In genomic region chr2:160269803-160270570, GRCh38 we compare ENCODE assay signal across 1 cellular context.
A peak's percentile ranks its signal among the peaks of the same experiment; 100 is the strongest.
TF ChIP-seq lines count a peak whose summit lies in the region.

No MANE protein-coding gene starts in this region.

TF ChIP-seq in K562, 482 proteins besides CTCF, POLR2A, EP300 and RAD21 (continued from another document and continues in another):
- TF ChIP-seq PATZ1 (CRISPR knock-in tag; IDR thresholded peaks at IDR 0.05; ENCODE audit: borderline replicate concordance), result no peak
- no peak for TF ChIP-seq ZSCAN32 (CRISPR knock-in tag; IDR thresholded peaks at IDR 0.05)
- TF ChIP-seq SRF (CRISPR knock-in tag; IDR thresholded peaks at IDR 0.05), result no peak
- no peak for TF ChIP-seq TEAD4 (IDR thresholded peaks at IDR 0.05; ENCODE audit: low read length)
- TF ChIP-seq TEAD4 (CRISPR knock-in tag; IDR thresholded peaks at IDR 0.05; ENCODE audit: borderline replicate concordance), result no peak
- TF ChIP-seq ZBTB17 (CRISPR knock-in tag; IDR thresholded peaks at IDR 0.05), result no peak
- no peak for TF ChIP-seq NCOA6 (IDR thresholded peaks at IDR 0.05)
- TF ChIP-seq SMC3 (conservative IDR thresholded peaks at IDR 0.05; ENCODE audit: insufficient read depth, low read depth, low read length), result 0 out of 2 replicates have a peak, but pooled peaks have one; percentile 19
- no peak for TF ChIP-seq NEUROD1 (IDR thresholded peaks at IDR 0.05; ENCODE audit: borderline replicate concordance, low read depth, low read length, partially characterized antibody)
- TF ChIP-seq CREB3 (tag; conservative IDR thresholded peaks at IDR 0.05; ENCODE audit: low read depth), result no peak
- TF ChIP-seq TEAD2 (tag; IDR thresholded peaks at IDR 0.05), result no peak
- TF ChIP-seq ATF3 (IDR thresholded peaks at IDR 0.05), result no peak
- no peak for TF ChIP-seq ATF3 (CRISPR knock-in tag; conservative IDR thresholded peaks at IDR 0.05)
- no peak for TF ChIP-seq ZNF699 (CRISPR knock-in tag; IDR thresholded peaks at IDR 0.05; ENCODE audit: insufficient replicate concordance)
- TF ChIP-seq GTF3C2 (IDR thresholded peaks at IDR 0.05; ENCODE audit: borderline replicate concordance, extremely low read depth, insufficient read length), result no peak
- no peak for TF ChIP-seq HNRNPLL (IDR thresholded peaks at IDR 0.05; ENCODE audit: low read depth, low read length, poor library complexity, severe bottlenecking)
- no peak for TF ChIP-seq RBBP5 (IDR thresholded peaks at IDR 0.05; ENCODE audit: borderline replicate concordance, insufficient read depth, low read length, poor library complexity, severe bottlenecking)
- TF ChIP-seq CBX3 (IDR thresholded peaks at IDR 0.05; ENCODE audit: borderline replicate concordance in 1 of 2, low read length in 2 of 2), result peak in 1 of 2 experiments; percentile 73; a peak in 1 of 3 replicates
- TF ChIP-seq ARID4B (CRISPR knock-in tag; IDR thresholded peaks at IDR 0.05), result no peak
- TF ChIP-seq SIX5 (IDR thresholded peaks at IDR 0.05; ENCODE audit: borderline replicate concordance in 1 of 2, insufficient read depth in 1 of 2, low read depth in 1 of 2, low read length in 2 of 2), result no peak
- no peak for TF ChIP-seq PYGO2 (tag; IDR thresholded peaks at IDR 0.05)
- no peak for TF ChIP-seq ZMIZ1 (IDR thresholded peaks at IDR 0.05; ENCODE audit: low read depth in 2 of 2, low read length in 2 of 2)
- TF ChIP-seq ZNF778 (CRISPR knock-in tag; IDR thresholded peaks at IDR 0.05), result no peak
- no peak for TF ChIP-seq EWSR1 (IDR thresholded peaks at IDR 0.05; ENCODE audit: borderline replicate concordance, low read depth, partially characterized antibody)
- no peak for TF ChIP-seq BRD9 (IDR thresholded peaks at IDR 0.05; ENCODE audit: low read depth, partially characterized antibody)
- no peak for TF ChIP-seq MBD2 (IDR thresholded peaks at IDR 0.05; ENCODE audit: borderline replicate concordance, low read depth)
- TF ChIP-seq HDAC8 (tag; IDR thresholded peaks at IDR 0.05), result peak; percentile 26; the same call in 1 of the 2 replicates
- no peak for TF ChIP-seq ZBTB8A (IDR thresholded peaks at IDR 0.05; ENCODE audit: partially characterized antibody)
- peak; percentile 57; the same call in 1 of the 2 replicates for TF ChIP-seq TGIF2 (CRISPR knock-in tag; IDR thresholded peaks at IDR 0.05)
- no peak for TF ChIP-seq SMARCA5 (IDR thresholded peaks at IDR 0.05)
- no peak for TF ChIP-seq THAP12 (CRISPR knock-in tag; IDR thresholded peaks at IDR 0.05)
- TF ChIP-seq POLR3A (IDR thresholded peaks at IDR 0.05; ENCODE audit: borderline replicate concordance, extremely low read depth, insufficient read depth, insufficient read length), result no peak
- TF ChIP-seq DMBX1 (CRISPR knock-in tag; IDR thresholded peaks at IDR 0.05; ENCODE audit: borderline replicate concordance), result no peak
- TF ChIP-seq, protein P1, sequence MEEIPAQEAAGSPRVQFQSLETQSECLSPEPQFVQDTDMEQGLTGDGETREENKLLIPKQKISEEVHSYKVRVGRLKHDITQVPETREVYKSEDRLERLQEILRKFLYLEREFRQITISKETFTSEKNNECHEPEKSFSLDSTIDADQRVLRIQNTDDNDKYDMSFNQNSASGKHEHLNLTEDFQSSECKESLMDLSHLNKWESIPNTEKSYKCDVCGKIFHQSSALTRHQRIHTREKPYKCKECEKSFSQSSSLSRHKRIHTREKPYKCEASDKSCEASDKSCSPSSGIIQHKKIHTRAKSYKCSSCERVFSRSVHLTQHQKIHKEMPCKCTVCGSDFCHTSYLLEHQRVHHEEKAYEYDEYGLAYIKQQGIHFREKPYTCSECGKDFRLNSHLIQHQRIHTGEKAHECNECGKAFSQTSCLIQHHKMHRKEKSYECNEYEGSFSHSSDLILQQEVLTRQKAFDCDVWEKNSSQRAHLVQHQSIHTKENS (CRISPR knock-in tag; IDR thresholded peaks at IDR 0.05), result no peak
